Comparison of ENCODE assay signal across 8 cellular contexts in the genomic region with DNA sequence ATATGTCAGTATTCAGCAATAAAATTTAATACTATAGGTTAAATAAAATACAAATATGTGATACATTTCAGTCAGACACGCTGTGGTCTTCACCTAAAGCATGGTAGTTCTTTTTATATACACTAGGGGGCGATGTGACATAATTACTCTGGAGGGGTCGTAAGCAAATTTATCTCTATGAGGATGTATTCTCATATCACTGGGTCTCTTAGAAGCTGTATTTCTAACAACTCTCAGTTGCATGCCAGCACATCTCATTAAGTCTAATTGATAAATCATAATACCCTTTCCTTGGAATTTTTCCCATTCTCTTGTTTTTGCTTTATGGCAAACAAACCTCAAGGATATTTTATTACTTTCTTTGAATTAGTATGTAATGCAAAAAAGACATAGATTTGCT. TPM values are rescaled to one million over a fixed set of nuclear protein-coding genes. Genes with fewer than 3 reads are reported as not detected.
DNase-seq lines count a peak whose midpoint lies in the region; ATAC-seq and TF ChIP-seq lines count a peak whose summit lies in the region.

No MANE protein-coding gene starts in this region.

- no peaks in the 10 kb centered on the region for H3K9me3 ChIP-seq in colonic mucosa
- no peaks in the 10 kb centered on the region for H3K9me3 ChIP-seq in vagina

- no peak overlapping the region for H3K9ac ChIP-seq in colonic mucosa (ENCODE audit: low read depth in 2 of 2, low read length in 2 of 2)

- DNase-seq in CD1c-positive myeloid dendritic cell (ENCODE audit: extremely low spot score) (peak; percentile 43), NCI-H345 treated with DMSO at 0.1 percent for 48 hours (lab: John Stamatoyannopoulos, UW; ENCODE audit: unreplicated experiment) (peak; percentile 25), colonic mucosa (no peak), renal cortical epithelial cell (ENCODE audit: low read depth) (peak; percentile 31), vagina (ENCODE audit: extremely low spot score in 2 of 2) (no peak)

- TF ChIP-seq POLR2A in vagina (IDR thresholded peaks at IDR 0.05): no peak

- peak; percentile 29 for TF ChIP-seq CTCF in colonic mucosa (IDR thresholded peaks at IDR 0.05)
- peak in 1 of 3 experiments; percentile 24 for TF ChIP-seq CTCF in vagina (IDR thresholded peaks at IDR 0.05)

- H3K27ac ChIP-seq in colonic mucosa (no peak overlapping the region), vagina (no peak overlapping the region)

- H3K4me3 ChIP-seq in colonic mucosa (no peak overlapping the region), vagina (no peak overlapping the region)

- intact Hi-C loops in colonic mucosa (cut with DNase I): loop anchor here (10.0 kb wide), 1 partner anchor 1687 kb away; no protein-coding TSS in a partner anchor
- intact Hi-C loops in vagina (cut with DNase I): no loop called here

- ATAC-seq in GM21786 (IDR thresholded peaks at IDR 0.05; ENCODE audit: unreplicated experiment): peak; percentile 35
- ATAC-seq in HG03025 (IDR thresholded peaks at IDR 0.05; ENCODE audit: low FRiP score, unreplicated experiment): no peak
- no peak for ATAC-seq in GM19452 (IDR thresholded peaks at IDR 0.05; ENCODE audit: unreplicated experiment)

- H3K36me3 ChIP-seq in colonic mucosa (no peaks in the 10 kb centered on the region), vagina (no peaks in the 10 kb centered on the region)

- H3K27me3 ChIP-seq in colonic mucosa (peaks cover 32% of the 10 kb centered on the region), vagina (peaks cover 6% of the 10 kb centered on the region)

- no peaks in the 10 kb centered on the region for H3K4me1 ChIP-seq in colonic mucosa
- H3K4me1 ChIP-seq in vagina: peaks cover 36% of the 10 kb centered on the region

RNA-seq across cellular contexts. Expression of a gene that starts 3.9 kb away (rescaled TPM):
- 1 to 10 TPM; 2.1 to 2.4 TPM for total RNA-seq in colonic mucosa
- total RNA-seq in renal cortical epithelial cell: under 0.01 TPM in 2 replicates
- 10.1 TPM for total RNA-seq in vagina

Comparison
In these comparisons a context has a peak if more than half of its experiments do, and no peak if none do; other contexts are left out.
1. DNase-seq: peak in CD1c-positive myeloid dendritic cell (single experiment), NCI-H345 treated with DMSO at 0.1 percent for 48 hours (single experiment) and renal cortical epithelial cell (single experiment); none in colonic mucosa (single experiment) and vagina (0 of 2).